ENCODE assay signal across 16 cellular contexts in genomic region chr18:49648811-49649210, GRCh38.
DNase-seq lines count a peak whose midpoint lies in the region; ATAC-seq, FAIRE-seq and TF ChIP-seq lines count a peak whose summit lies in the region.
"Had no signal": no experiment of that assay in that cellular context is flagged by ENCODE, and none has a peak within 500 bp of the region (broad histone marks: within the 10 kb centered on the region; RNA-seq: fewer than 3 reads in every experiment).

No MANE protein-coding gene starts in this region.

- DNase-seq in AG09309 (ENCODE audit: low read depth), result no peak
- no peak for DNase-seq in bronchial epithelial cell (ENCODE audit: low read depth)
- no peak for DNase-seq in G401 (ENCODE audit: low spot score)
- no peak for DNase-seq in pons (ENCODE audit: low spot score)
- DNase-seq: activated B cell treated with CpG ODN at 0.5 μM for 24 hours; activated CD8-positive, alpha-beta memory T cell treated with anti-CD3 and anti-CD28 coated beads, Interleukin-2, amount 50 U/mL, for 48 hours; AML-193; cerebellar nuclear complex; KBM-7; stimulated activated CD4-positive, alpha-beta T cell treated with anti-CD3 and anti-CD28 coated beads, Interleukin-1b, Interleukin-23, amount 100 ng/mL, for 48 hours had no signal

- H3K27ac ChIP-seq in HEK293 (ENCODE audit: extremely low read depth, low read depth, low read length) (no peak overlapping the region), muscle layer of duodenum (ENCODE audit: low read length) (peak overlapping the region; percentile 17)
- H3K27ac ChIP-seq: prostate gland had no signal

- H3K36me3 ChIP-seq in HEK293 (ENCODE audit: control insufficient read depth in 2 of 2, insufficient read depth in 1 of 2, low read length in 2 of 2) (no peaks in the 10 kb centered on the region), bronchial epithelial cell (ENCODE audit: control insufficient read depth, insufficient read depth, low read length) (no peaks in the 10 kb centered on the region), muscle layer of duodenum (ENCODE audit: control insufficient read depth in 1 of 2, insufficient read depth in 2 of 2, low read length in 2 of 2) (no peaks in the 10 kb centered on the region)
- H3K36me3 ChIP-seq: prostate gland had no signal

- no peak for FAIRE-seq in bronchial epithelial cell (lab: Jason Lieb, UNC)

- ATAC-seq in GM21737 (IDR thresholded peaks at IDR 0.05; ENCODE audit: unreplicated experiment), result no peak
- ATAC-seq in HG03439 (IDR thresholded peaks at IDR 0.05; ENCODE audit: unreplicated experiment), result no peak
- ATAC-seq: GM23338 had no signal

- POLR2A ChIA-PET in HEK293 (lab: Yijun Ruan, JAX), result interaction anchor here (2.1 kb wide), 1 partner anchor 77 kb away, joined by 6 read pairs; no protein-coding TSS in a partner anchor

- H3K4me1 ChIP-seq in HEK293 (ENCODE audit: control insufficient read depth, insufficient read depth, low read length), result no peaks in the 10 kb centered on the region; the same call in none of the 2 replicates
- peaks cover 15 to 22% of the 10 kb centered on the region in 2 donors for H3K4me1 ChIP-seq in muscle layer of duodenum (ENCODE audit: control insufficient read depth in 1 of 2, insufficient read depth in 2 of 2, low read length in 2 of 2)
- H3K4me1 ChIP-seq: prostate gland had no signal

- CTCF ChIA-PET in HEK293 (lab: Yijun Ruan, JAX), result interaction anchor here (0.6 to 1.4 kb wide), 5 partner anchors 51 to 141 kb away, joined by 3 to 5 read pairs (median 4); no protein-coding TSS in a partner anchor

- H3K9me3 ChIP-seq in HEK293 (ENCODE audit: control insufficient read depth, insufficient read depth, low read depth, low read length), result no peaks in the 10 kb centered on the region
- H3K9me3 ChIP-seq in muscle layer of duodenum (ENCODE audit: control insufficient read depth in 1 of 2, low read length in 2 of 2), result no peaks in the 10 kb centered on the region
- H3K9me3 ChIP-seq: prostate gland had no signal

- H3K27me3 ChIP-seq in bronchial epithelial cell (ENCODE audit: control insufficient read depth, insufficient read depth, low read length) (no peaks in the 10 kb centered on the region), muscle layer of duodenum (ENCODE audit: low read depth, low read length) (no peaks in the 10 kb centered on the region)

- H3K4me3 ChIP-seq in AG09309 (ENCODE audit: control insufficient read depth, low read depth, low read length) (no peak overlapping the region), HEK293 (ENCODE audit: low read depth, low read length) (no peak overlapping the region), bronchial epithelial cell (ENCODE audit: low read depth, low read length) (no peak overlapping the region), muscle layer of duodenum (ENCODE audit: low read depth in 1 of 2, low read length in 2 of 2) (no peak overlapping the region)
- H3K4me3 ChIP-seq: GM23338, prostate gland had no signal

- in situ Hi-C loops in G401 (cut with HindIII; ENCODE audit: low sequenced_read_pairs), result no loop called here

- TF ChIP-seq CTCF in AG09309 (IDR thresholded peaks at IDR 0.05; ENCODE audit: control insufficient read depth, insufficient read depth, low read depth, low read length, missing control alignments) (peak; percentile 7), HEK293 (tag by site-specific recombination; IDR thresholded peaks at IDR 0.05) (0 out of 2 replicates have a peak, but pooled peaks have one; percentile 17), bronchial epithelial cell (IDR thresholded peaks at IDR 0.05; ENCODE audit: insufficient read depth, low read length, severe bottlenecking) (peak; percentile 42)

TF ChIP-seq in HEK293, 187 proteins besides CTCF, POLR2A, EP300 and RAD21:
- TF ChIP-seq ZEB2 (tag by site-specific recombination; IDR thresholded peaks at IDR 0.05) (no peak), ATF2 (tag by site-specific recombination; IDR thresholded peaks at IDR 0.05; ENCODE audit: low read depth) (no peak), ZNF423 (tag by site-specific recombination; IDR thresholded peaks at IDR 0.05) (no peak), ZNF830 (tag by site-specific recombination; IDR thresholded peaks at IDR 0.05; ENCODE audit: low read depth) (no peak), ZFP41 (tag by site-specific recombination; IDR thresholded peaks at IDR 0.05; ENCODE audit: borderline replicate concordance) (no peak), ZNF600 (tag by site-specific recombination; IDR thresholded peaks at IDR 0.05) (no peak), ZNF473 (tag by site-specific recombination; IDR thresholded peaks at IDR 0.05) (no peak), ZNF707 (tag by site-specific recombination; IDR thresholded peaks at IDR 0.05) (no peak), ZNF341 (tag by site-specific recombination; IDR thresholded peaks at IDR 0.05; ENCODE audit: low read depth) (no peak), ZNF792 (tag by site-specific recombination; IDR thresholded peaks at IDR 0.05) (no peak)
